In genomic region chr19:13838943-13839192, GRCh38 we compare ENCODE assay signal across 8 cellular contexts. TPM values are rescaled to one million over a fixed set of nuclear protein-coding genes. Genes with fewer than 3 reads are reported as not detected.
DNase-seq lines count a peak whose midpoint lies in the region; ATAC-seq lines count a peak whose summit lies in the region.

No MANE protein-coding gene starts in this region.

- H3K4me1 ChIP-seq in thymus (ENCODE audit: control insufficient read depth, insufficient read depth, low read length): peaks cover 47% of the 10 kb centered on the region

- intact Hi-C loops in activated CD4-positive, alpha-beta T cell treated with anti-CD3 and anti-CD28 coated beads for 36 hours (cut with DNase I, micrococcal nuclease): loop anchor here (1.0 to 5.0 kb wide), 7 partner anchors 8 to 686 kb away; partner anchors contain the start of genes ZSWIM4 (in 2 of the 2), C19orf53 (in 1 of the 2) and RFX1 (in 1 of the 2)

- peaks cover 54% of the 10 kb centered on the region for H3K4me1 Mint-ChIP-seq in activated CD4-positive, alpha-beta T cell treated with anti-CD3 and anti-CD28 coated beads for 36 hours
- H3K4me1 Mint-ChIP-seq in activated naive CD8-positive, alpha-beta T cell treated with anti-CD3 and anti-CD28 coated beads for 36 hours: peaks cover 44% of the 10 kb centered on the region

- H3K9me3 Mint-ChIP-seq in activated CD4-positive, alpha-beta T cell treated with anti-CD3 and anti-CD28 coated beads for 36 hours (ENCODE audit: low read depth): no peaks in the 10 kb centered on the region
- H3K9me3 Mint-ChIP-seq in activated naive CD8-positive, alpha-beta T cell treated with anti-CD3 and anti-CD28 coated beads for 36 hours: no peaks in the 10 kb centered on the region

- H3K36me3 Mint-ChIP-seq in activated CD4-positive, alpha-beta T cell treated with anti-CD3 and anti-CD28 coated beads for 36 hours (ENCODE audit: low read depth): peaks cover 48% of the 10 kb centered on the region
- H3K36me3 Mint-ChIP-seq in activated naive CD8-positive, alpha-beta T cell treated with anti-CD3 and anti-CD28 coated beads for 36 hours: peaks cover 58% of the 10 kb centered on the region

- POLR2A ChIA-PET in activated CD4-positive, alpha-beta T cell treated with anti-CD3 and anti-CD28 coated beads for 36 hours (lab: Charles Lee): interaction anchor here (0.6 to 1.3 kb wide), 3 partner anchors 8 to 567 kb away, joined by 3 read pairs; no protein-coding TSS in a partner anchor

- peaks cover 4% of the 10 kb centered on the region for H3K36me3 ChIP-seq in thymus (ENCODE audit: control insufficient read depth, insufficient read depth)

- peak overlapping the region; percentile 95 for H3K27ac Mint-ChIP-seq in activated CD4-positive, alpha-beta T cell treated with anti-CD3 and anti-CD28 coated beads for 36 hours
- peak overlapping the region; percentile 91 for H3K27ac Mint-ChIP-seq in activated naive CD8-positive, alpha-beta T cell treated with anti-CD3 and anti-CD28 coated beads for 36 hours

- DNase-seq in activated CD4-positive, alpha-beta T cell treated with anti-CD3 and anti-CD28 coated beads for 36 hours: no peak
- no peak for DNase-seq in activated CD4-positive, alpha-beta T cell treated with anti-CD3 and anti-CD28 coated beads for 1 hour
- DNase-seq in activated naive CD8-positive, alpha-beta T cell treated with anti-CD3 and anti-CD28 coated beads for 36 hours: no peak
- DNase-seq in left kidney (ENCODE audit: low read depth, low spot score) (peak; percentile 74), NCI-H69 (lab: John Stamatoyannopoulos, UW) (no peak), inferior parietal cortex (ENCODE audit: extremely low spot score) (no peak)

- H3K4me3 ChIP-seq in thymus (ENCODE audit: low read length): peak overlapping the region; percentile 41

- H3K9me3 ChIP-seq in thymus (ENCODE audit: control insufficient read depth): no peaks in the 10 kb centered on the region

- peak overlapping the region; percentile 94 for H3K4me3 Mint-ChIP-seq in activated CD4-positive, alpha-beta T cell treated with anti-CD3 and anti-CD28 coated beads for 36 hours
- H3K4me3 Mint-ChIP-seq in activated naive CD8-positive, alpha-beta T cell treated with anti-CD3 and anti-CD28 coated beads for 36 hours: peak overlapping the region; percentile 96

- H3K27me3 ChIP-seq in thymus (ENCODE audit: control insufficient read depth, insufficient read depth): no peaks in the 10 kb centered on the region

- no peak for ATAC-seq in activated CD4-positive, alpha-beta T cell treated with anti-CD3 and anti-CD28 coated beads for 36 hours
- ATAC-seq in GM21526 (IDR thresholded peaks at IDR 0.05; ENCODE audit: low FRiP score, unreplicated experiment): no peak

- no peaks in the 10 kb centered on the region for H3K27me3 Mint-ChIP-seq in activated CD4-positive, alpha-beta T cell treated with anti-CD3 and anti-CD28 coated beads for 36 hours
- H3K27me3 Mint-ChIP-seq in activated naive CD8-positive, alpha-beta T cell treated with anti-CD3 and anti-CD28 coated beads for 36 hours: no peaks in the 10 kb centered on the region

- peak overlapping the region; percentile 93 for H3K27ac ChIP-seq in thymus (ENCODE audit: low read depth)

- CTCF ChIA-PET in activated CD4-positive, alpha-beta T cell treated with anti-CD3 and anti-CD28 coated beads for 36 hours (lab: Charles Lee): interaction anchor here (0.7 to 1.4 kb wide), 2 partner anchors 24 to 64 kb away, joined by 3 to 9 read pairs; partner anchors contain the start of gene C19orf53

- 48% methylated on average over 13 of the region's 13 CpGs for WGBS in thymus

RNA-seq across cellular contexts. Expression of gene NANOS3, which starts 38.1 kb away (rescaled TPM):
- total RNA-seq in activated CD4-positive, alpha-beta T cell treated with anti-CD3 and anti-CD28 coated beads for 36 hours: 1 to 10 TPM; 1.2 to 1.6 TPM
- total RNA-seq in activated naive CD8-positive, alpha-beta T cell treated with anti-CD3 and anti-CD28 coated beads for 36 hours: under 1 TPM; 0.70 to 0.80 TPM
- 2.6 TPM for polyA plus RNA-seq in thymus

RNA-seq across cellular contexts. Expression of gene ZSWIM4, which starts 43.6 kb away (rescaled TPM):
- total RNA-seq in activated CD4-positive, alpha-beta T cell treated with anti-CD3 and anti-CD28 coated beads for 36 hours: 1 to 10 TPM; 5.6 to 5.8 TPM
- 1 to 10 TPM; 4.3 to 4.4 TPM for total RNA-seq in activated naive CD8-positive, alpha-beta T cell treated with anti-CD3 and anti-CD28 coated beads for 36 hours
- polyA plus RNA-seq in thymus: 3.3 TPM
